In genomic region chr4:169823685-169824084, GRCh38 we compare ENCODE assay signal across 8 cellular contexts.
A peak's percentile ranks its signal among the peaks of the same experiment; 100 is the strongest.
DNase-seq lines count a peak whose midpoint lies in the region; ATAC-seq, FAIRE-seq and TF ChIP-seq lines count a peak whose summit lies in the region.

No MANE protein-coding gene starts in this region.

- ATAC-seq in HG03378 (IDR thresholded peaks at IDR 0.05; ENCODE audit: unreplicated experiment) (no peak), HG02763 (IDR thresholded peaks at IDR 0.05; ENCODE audit: unreplicated experiment) (no peak)

- DNase-seq in NOMO-1 (lab: John Stamatoyannopoulos, UW; ENCODE audit: unreplicated experiment in 2 of 2) (peak; percentile 6 to 13), NOMO-1 treated with dmso at 0.1 percent for 144 hours (lab: John Stamatoyannopoulos, UW; ENCODE audit: unreplicated experiment) (no peak), SJCRH30 (peak; percentile 56 to 76), fibroblast of pulmonary artery (ENCODE audit: low read depth) (peak; percentile 77), small intestine (peak; percentile 7)
- DNase-seq in activated effector memory CD4-positive, alpha-beta T cell treated with Interleukin-2 at 50 U/mL for 16 hours = no peak

- no peaks in the 10 kb centered on the region for H3K27me3 ChIP-seq in SJCRH30
- no peaks in the 10 kb centered on the region for H3K27me3 ChIP-seq in small intestine (ENCODE audit: control insufficient read depth in 2 of 2, insufficient read depth in 2 of 2, low read length in 2 of 2)

- H3K4me1 ChIP-seq in SJCRH30 = no peaks in the 10 kb centered on the region
- no peaks in the 10 kb centered on the region for H3K4me1 ChIP-seq in small intestine (ENCODE audit: control insufficient read depth in 2 of 2, insufficient read depth in 1 of 2, low read depth in 1 of 2, low read length in 1 of 2)

- H3K36me3 ChIP-seq in SJCRH30 (no peaks in the 10 kb centered on the region), small intestine (ENCODE audit: control insufficient read depth in 2 of 2, insufficient read depth in 2 of 2, low read length in 2 of 2) (no peaks in the 10 kb centered on the region)

- H3K9me3 ChIP-seq in SJCRH30 (replicated peaks) = no peaks in the 10 kb centered on the region
- H3K9me3 ChIP-seq in small intestine (ENCODE audit: control insufficient read depth, low read depth) = no peaks in the 10 kb centered on the region

- FAIRE-seq in small intestine (lab: Jason Lieb, UNC) = no peak

- WGBS in small intestine, 3 donors = 24 to 32% (median 28%) methylated on average over 7 of the region's 7 CpGs

- H3K27ac ChIP-seq in SJCRH30 (no peak overlapping the region), small intestine (ENCODE audit: low read depth in 1 of 2, low read length in 1 of 2) (no peak overlapping the region)

- no peak for TF ChIP-seq CTCF in fibroblast of pulmonary artery (IDR thresholded peaks at IDR 0.05; ENCODE audit: low read length, missing control alignments)

- H3K4me3 ChIP-seq in SJCRH30 = no peak overlapping the region
- H3K4me3 ChIP-seq in fibroblast of pulmonary artery (replicated peaks; ENCODE audit: low read depth, low read length) = no peak overlapping the region
- no peak overlapping the region for H3K4me3 ChIP-seq in small intestine (ENCODE audit: low read depth in 1 of 2, low read length in 2 of 2)

Comparison
In these comparisons a context has a peak if more than half of its experiments do, and no peak if none do; other contexts are left out.
1. DNase-seq: peak in NOMO-1 (2 of 2), SJCRH30 (2 of 2), fibroblast of pulmonary artery (single experiment) and small intestine (single experiment); none in NOMO-1 treated with dmso at 0.1 percent for 144 hours (single experiment) and activated effector memory CD4-positive, alpha-beta T cell treated with Interleukin-2 at 50 U/mL for 16 hours (single experiment).